8 cellular contexts compared by ENCODE assay signal in the genomic region with DNA sequence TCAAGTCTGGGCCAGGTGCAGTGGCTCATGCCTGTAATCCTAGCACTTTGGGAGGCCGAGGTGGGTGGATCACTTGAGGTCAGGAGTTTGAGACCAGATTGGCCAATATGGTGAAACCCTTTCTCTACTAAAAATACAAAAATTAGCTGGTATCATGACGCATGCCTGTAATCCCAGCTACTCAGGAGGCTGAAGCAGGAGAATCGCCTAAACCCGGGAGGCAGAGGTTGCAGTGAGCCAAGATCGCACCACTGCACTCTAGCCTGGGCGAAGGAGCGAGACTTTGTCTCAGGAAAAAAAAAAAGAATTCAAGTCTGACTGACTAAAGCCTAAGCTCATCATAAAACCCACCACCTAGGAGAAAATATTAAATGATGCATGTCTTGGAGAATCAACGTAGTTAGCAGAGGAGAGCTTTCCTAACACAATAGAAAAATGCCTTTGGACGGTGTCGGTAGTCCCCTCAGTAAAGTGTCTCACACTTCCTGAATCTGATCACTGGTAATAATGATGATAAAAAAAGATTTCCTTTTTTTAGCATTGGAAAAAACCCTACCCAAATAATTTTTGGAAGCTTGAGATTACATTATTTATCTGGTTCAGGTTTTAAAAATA.
DNase-seq lines count a peak whose midpoint lies in the region; ATAC-seq and TF ChIP-seq lines count a peak whose summit lies in the region.
"Not testable (repeated sequence)": the region's sequence is repeated elsewhere in the genome, so short reads cannot be mapped to it uniquely, and the experiment has no call there.

No MANE protein-coding gene starts in this region.

- not testable (repeated sequence) for H3K27me3 ChIP-seq in AG04450 (ENCODE audit: control insufficient read depth, insufficient read depth, low read length); IMR-90 (ENCODE audit: control insufficient read depth, insufficient read depth, low read length); heart left ventricle; lung (ENCODE audit: control insufficient read depth, insufficient read depth); trophoblast cell (ENCODE audit: insufficient read depth, low read length); suprapubic skin

- dilution Hi-C loops in IMR-90 (cut with HindIII; ENCODE audit: low sequenced_read_pairs, unreplicated experiment), result not testable (repeated sequence)

- DNase-seq in AG04450 (ENCODE audit: low read depth, low spot score); IMR-90; WTC11 (ENCODE audit: low spot score); heart left ventricle; lung (ENCODE audit: low spot score); suprapubic skin (ENCODE audit: low spot score in 2 of 2): not testable (repeated sequence)
- DNase-seq in dermis blood vessel endothelial cell (peak; percentile 72), trophoblast cell (peak; percentile 63 to 68)

- H4K20me1 ChIP-seq in IMR-90 (ENCODE audit: insufficient read depth, low read length), result not testable (repeated sequence)

- not testable (repeated sequence) for H3K9me3 ChIP-seq in AG04450 (ENCODE audit: control insufficient read depth, insufficient read depth, low read length); IMR-90 (ENCODE audit: control insufficient read depth, insufficient read depth, low read length); heart left ventricle; lung (ENCODE audit: control insufficient read depth in 2 of 2, insufficient read depth in 1 of 2, low read length in 1 of 2); trophoblast cell (ENCODE audit: insufficient read depth, low read depth, low read length); suprapubic skin

- H2BK20ac ChIP-seq in IMR-90 (ENCODE audit: low read depth, low read length), result peak overlapping the region; percentile 97

- POLR2A ChIA-PET in AG04450 (lab: Yijun Ruan, JAX), result interaction anchor here (0.6 kb wide), 1 partner anchor 14 kb away, joined by 3 read pairs; no protein-coding TSS in a partner anchor
- POLR2A ChIA-PET in IMR-90 (lab: Charles Lee; ENCODE audit: unreplicated experiment); WTC11 (lab: Charles Lee): not testable (repeated sequence)

- H3K9ac ChIP-seq in IMR-90 (ENCODE audit: low read depth, low read length), result 0 out of 2 replicates have a peak overlapping the region, but pooled peaks have one; percentile 19
- not testable (repeated sequence) for H3K9ac ChIP-seq in trophoblast cell (ENCODE audit: low read length)

- H3K79me2 ChIP-seq in trophoblast cell (ENCODE audit: control insufficient read depth, insufficient read depth, low read length, poor library complexity), result not testable (repeated sequence)

- H2BK12ac ChIP-seq in trophoblast cell (ENCODE audit: low read length), result not testable (repeated sequence)

- not testable (repeated sequence) for H3K9me3 Mint-ChIP-seq in WTC11

- TF ChIP-seq RAD21 in IMR-90 (IDR thresholded peaks at IDR 0.05; ENCODE audit: low read length), result not testable (repeated sequence)

- not testable (repeated sequence) for H2AFZ ChIP-seq in IMR-90 (replicated peaks; ENCODE audit: low read length, poor library complexity); trophoblast cell (ENCODE audit: insufficient read depth, low read length, poor library complexity)

- peak overlapping the region; percentile 49 to 83; a peak in 3 of 4 replicates for H4K8ac ChIP-seq in IMR-90 (ENCODE audit: low read depth in 2 of 2, low read length in 2 of 2)
- H4K8ac ChIP-seq in trophoblast cell (ENCODE audit: low read depth, low read length), result peak overlapping the region; percentile 73

- peak overlapping the region; percentile 80; the same call in 1 of the 2 replicates for H3K23ac ChIP-seq in IMR-90 (ENCODE audit: low read depth, low read length)
- not testable (repeated sequence) for H3K23ac ChIP-seq in trophoblast cell (ENCODE audit: low read length)

- WGBS in IMR-90 (ENCODE audit: extremely low coverage in 2 of 2, insufficient read length in 1 of 2), 2 experiments, result no CpG with 5 or more reads among the region's 10 CpGs
- 69 to 79% (median 76%) methylated on average over 10 of the region's 10 CpGs for WGBS in heart left ventricle, 4 donors
- WGBS in lung, 2 donors, result 63 to 68% methylated on average over 10 of the region's 10 CpGs
- WGBS in trophoblast cell (ENCODE audit: extremely low coverage, insufficient coverage, insufficient read length), result no CpG with 5 or more reads among the region's 10 CpGs
- 84% methylated on average over 10 of the region's 10 CpGs for WGBS in suprapubic skin

- H3K79me1 ChIP-seq in IMR-90 (ENCODE audit: low read depth in 1 of 2, low read length in 2 of 2) (peaks cover 3 to 12% of the 10 kb centered on the region in 2 experiments; a peak in 3 of 4 replicates), trophoblast cell (ENCODE audit: low read length) (peaks cover 24% of the 10 kb centered on the region)

- not testable (repeated sequence) for H3K36me3 Mint-ChIP-seq in WTC11

- ATAC-seq in IMR-90 (ENCODE audit: low read depth); WTC11; lung (ENCODE audit: insufficient read depth, low FRiP score): not testable (repeated sequence)
- ATAC-seq in heart left ventricle, result peak in 1 of 4 donors; percentile 58

- H2BK15ac ChIP-seq in IMR-90 (ENCODE audit: low read depth, low read length), result peak overlapping the region; percentile 96

- intact Hi-C loops in IMR-90 (cut with micrococcal nuclease), result loop anchor here (5.0 to 10.0 kb wide), 2 partner anchors 83 to 296 kb away; no protein-coding TSS in a partner anchor
- intact Hi-C loops in heart left ventricle (cut with DNase I), result loop anchor here in 7 of 10 donors (2.0 to 10.0 kb wide), 6 partner anchors 36 to 189 kb away; no protein-coding TSS in a partner anchor

- H3K36me3 ChIP-seq in IMR-90 (ENCODE audit: control insufficient read depth, insufficient read depth, low read length); heart left ventricle; lung (ENCODE audit: control insufficient read depth in 2 of 2, insufficient read depth in 2 of 2, low read length in 2 of 2); trophoblast cell (ENCODE audit: control insufficient read depth in 1 of 2, insufficient read depth in 2 of 2, low read length in 2 of 2); suprapubic skin: not testable (repeated sequence)

- peak overlapping the region; percentile 84 for H2BK5ac ChIP-seq in IMR-90 (ENCODE audit: low read depth, low read length, poor library complexity, severe bottlenecking)
- peak overlapping the region; percentile 46 for H2BK5ac ChIP-seq in trophoblast cell (ENCODE audit: low read depth, low read length, poor library complexity)

- peak overlapping the region; percentile 86 for H3K18ac ChIP-seq in IMR-90 (ENCODE audit: low read depth, low read length)
- not testable (repeated sequence) for H3K18ac ChIP-seq in trophoblast cell (ENCODE audit: low read length)

- not testable (repeated sequence) for H3K4me3 ChIP-seq in AG04450 (ENCODE audit: low read depth, low read length); IMR-90 (ENCODE audit: insufficient read depth, low read depth, low read length); heart left ventricle; lung; trophoblast cell (ENCODE audit: low read depth, low read length); suprapubic skin

- H2AK9ac ChIP-seq in IMR-90 (replicated peaks; ENCODE audit: low read depth, low read length, poor library complexity), result not testable (repeated sequence)

- H2AK5ac ChIP-seq in IMR-90 (ENCODE audit: low read depth, low read length) (peak overlapping the region; percentile 70), trophoblast cell (ENCODE audit: low read length) (peak overlapping the region; percentile 14)

- CTCF ChIA-PET in AG04450 (lab: Charles Lee), result interaction anchor here (0.7 to 8.4 kb wide), 6 partner anchors 19 to 236 kb away, joined by 3 to 93 read pairs (median 6); a partner anchor contains a TSS
- CTCF ChIA-PET in IMR-90 (lab: Yijun Ruan, JAX), result interaction anchor here (0.6 to 1.6 kb wide), 3 partner anchors 189 to 252 kb away, joined by 3 to 5 read pairs (median 3); no protein-coding TSS in a partner anchor
- CTCF ChIA-PET in WTC11 (lab: Charles Lee), result interaction anchor here (0.6 to 1.8 kb wide), 2 partner anchors 21 to 189 kb away, joined by 3 to 4 read pairs; no protein-coding TSS in a partner anchor

- peaks cover 20% of the 10 kb centered on the region for H3K4me1 ChIP-seq in IMR-90 (ENCODE audit: control insufficient read depth, insufficient read depth, low read length)
- peaks cover 0 to 50% (median 37%) of the 10 kb centered on the region in 12 donors for H3K4me1 ChIP-seq in heart left ventricle
- not testable (repeated sequence) for H3K4me1 ChIP-seq in lung (ENCODE audit: control insufficient read depth in 2 of 2, insufficient read depth in 2 of 2, low read length in 2 of 2)
- peaks cover 7 to 16% of the 10 kb centered on the region in 2 experiments for H3K4me1 ChIP-seq in trophoblast cell (ENCODE audit: control insufficient read depth in 1 of 2, insufficient read depth in 2 of 2, low read length in 2 of 2)
- H3K4me1 ChIP-seq in suprapubic skin, result peaks cover 11% of the 10 kb centered on the region

- peak overlapping the region; percentile 90 for H4K5ac ChIP-seq in IMR-90 (ENCODE audit: low read depth, low read length)

- H3K4me2 ChIP-seq in IMR-90 (ENCODE audit: low read depth, low read length); trophoblast cell (ENCODE audit: low read length): not testable (repeated sequence)

- peaks cover 14% of the 10 kb centered on the region for H3K4me1 Mint-ChIP-seq in WTC11

- peak overlapping the region; percentile 91 for H2BK120ac ChIP-seq in IMR-90 (ENCODE audit: low read depth, low read length)
- H2BK120ac ChIP-seq in trophoblast cell (ENCODE audit: insufficient read depth, low read length, poor library complexity), result peak overlapping the region; percentile 86

- not testable (repeated sequence) for TF ChIP-seq POLR2A in IMR-90 (IDR thresholded peaks at IDR 0.05; ENCODE audit: low read depth, low read length); heart left ventricle (IDR thresholded peaks at IDR 0.05); suprapubic skin (IDR thresholded peaks at IDR 0.05)

- not testable (repeated sequence) for H3K4me3 Mint-ChIP-seq in WTC11

- not testable (repeated sequence) for TF ChIP-seq EP300 in suprapubic skin (IDR thresholded peaks at IDR 0.05)

- BruUV-seq in IMR-90 (replicated peaks; lab: Mats Ljungman, UMichigan), result not testable (repeated sequence)

- peak overlapping the region; percentile 73 for H3K4ac ChIP-seq in IMR-90 (ENCODE audit: low read depth, low read length)
- not testable (repeated sequence) for H3K4ac ChIP-seq in trophoblast cell (ENCODE audit: low read depth, low read length)

- not testable (repeated sequence) for H3K27me3 Mint-ChIP-seq in WTC11 (ENCODE audit: low read depth)

- H3K56ac ChIP-seq in IMR-90 (ENCODE audit: extremely low read depth, insufficient read depth, low read length), result peak overlapping the region; percentile 61

- peak overlapping the region; percentile 76; the same call in 1 of the 2 replicates for H3K27ac Mint-ChIP-seq in WTC11

- peak overlapping the region; percentile 83 for H3K14ac ChIP-seq in IMR-90 (replicated peaks; ENCODE audit: low read depth, low read length)
- H3K14ac ChIP-seq in trophoblast cell (ENCODE audit: low read length), result not testable (repeated sequence)

- in situ Hi-C loops in IMR-90 (cut with MboI; ENCODE audit: low sequenced_read_pairs), result loop anchor here (25.0 kb wide), 1 partner anchor 186 kb away; a partner anchor contains a TSS

- H3K27ac ChIP-seq in AG04450 (ENCODE audit: low read depth, low read length) (peak overlapping the region; percentile 63), IMR-90 (ENCODE audit: insufficient read depth, low read length) (peak overlapping the region; percentile 78), heart left ventricle (peak overlapping the region; percentile 31 to 72 (median 50)), lung (ENCODE audit: low read depth in 1 of 2, low read length in 1 of 2) (peak overlapping the region; percentile 52 to 60), trophoblast cell (ENCODE audit: low read depth, low read length) (peak overlapping the region; percentile 77), suprapubic skin (peak overlapping the region; percentile 21)

- H4K91ac ChIP-seq in IMR-90 (ENCODE audit: insufficient read depth, low read depth, low read length) (peak overlapping the region; percentile 85), trophoblast cell (ENCODE audit: low read depth, low read length) (peak overlapping the region; percentile 96)

- not testable (repeated sequence) for H4K12ac ChIP-seq in trophoblast cell (ENCODE audit: low read depth, low read length)

- TF ChIP-seq CTCF in AG04450 (IDR thresholded peaks at IDR 0.05; ENCODE audit: low read depth, low read length); IMR-90 (conservative IDR thresholded peaks at IDR 0.05; ENCODE audit: low read depth, low read length); WTC11 (IDR thresholded peaks at IDR 0.05); heart left ventricle (IDR thresholded peaks at IDR 0.05); lung (IDR thresholded peaks at IDR 0.05; ENCODE audit: control extremely low read depth, extremely low read depth); suprapubic skin (IDR thresholded peaks at IDR 0.05): not testable (repeated sequence)

- H3K9me1 ChIP-seq in IMR-90 (ENCODE audit: insufficient read depth, low read length), result peaks cover 17% of the 10 kb centered on the region

Comparison
In these comparisons a context has a peak if more than half of its experiments do, and no peak if none do; other contexts are left out.
1. H3K27ac ChIP-seq: peak in every context shown above with its lines; median percentile 78 in IMR-90; 77 in trophoblast cell; 63 in AG04450; 56 in lung; 50 in heart left ventricle; 21 in suprapubic skin.